8 cellular contexts compared by ENCODE assay signal in the genomic region with DNA sequence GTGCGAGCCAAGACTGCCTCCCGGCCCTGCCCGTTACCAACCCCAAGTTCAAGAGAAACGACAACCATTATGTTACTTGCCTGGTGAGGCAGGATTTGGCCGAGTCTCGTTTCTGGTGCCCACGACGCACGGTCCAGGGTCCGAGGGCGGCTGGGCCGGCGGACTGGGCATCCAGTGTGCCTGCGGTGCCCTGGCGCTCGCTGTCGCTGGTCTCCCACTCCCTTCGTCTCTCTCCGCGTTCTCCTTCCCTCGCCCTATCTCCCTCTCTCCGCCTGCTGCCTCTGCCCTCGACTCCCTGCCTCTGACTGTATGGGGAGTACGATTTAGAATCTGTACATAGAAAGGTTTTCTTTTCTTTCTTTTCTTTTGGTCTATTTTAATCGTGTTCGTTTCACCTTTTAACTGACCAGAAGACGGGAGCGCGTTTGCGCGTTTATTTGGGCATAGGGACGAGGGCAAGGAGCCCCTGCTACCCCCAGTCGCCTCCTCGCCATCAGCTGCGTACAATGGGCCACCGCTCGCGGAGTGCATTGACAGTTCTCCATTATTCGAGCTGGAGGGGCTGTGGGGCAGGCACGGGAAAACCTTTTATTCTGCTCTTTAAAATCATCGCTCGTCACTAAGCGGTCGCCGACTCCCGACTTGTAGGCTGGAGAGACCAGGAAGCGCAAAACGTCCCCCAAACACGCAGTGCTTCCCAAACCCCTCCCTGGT. TPM values are rescaled to one million over a fixed set of nuclear protein-coding genes. Genes with fewer than 3 reads are reported as not detected.
A peak's percentile ranks its signal among the peaks of the same experiment; 100 is the strongest.
DNase-seq lines count a peak whose midpoint lies in the region; ATAC-seq, FAIRE-seq and TF ChIP-seq lines count a peak whose summit lies in the region.

No MANE protein-coding gene starts in this region.

- peaks cover 37 to 55% (median 41%) of the 10 kb centered on the region in 5 donors for H3K27me3 Mint-ChIP-seq in naive thymus-derived CD8-positive, alpha-beta T cell

- peak overlapping the region; percentile 72 for H3K27ac ChIP-seq in endothelial cell of umbilical vein (ENCODE audit: insufficient read depth, low read depth, low read length)

- TF ChIP-seq CTCF in endothelial cell of umbilical vein (IDR thresholded peaks at IDR 0.05; ENCODE audit: extremely low read depth in 1 of 2, insufficient read depth in 1 of 2, low read depth in 1 of 2, low read length in 2 of 2) = no peak

- peaks cover 0 to 6% (median 0%) of the 10 kb centered on the region in 3 donors for H3K36me3 Mint-ChIP-seq in naive thymus-derived CD8-positive, alpha-beta T cell

- H3K9me3 ChIP-seq in endothelial cell of umbilical vein (replicated peaks; ENCODE audit: control insufficient read depth, insufficient read depth, low read length) = no peaks in the 10 kb centered on the region

- POLR2A ChIA-PET in endothelial cell of umbilical vein (lab: Charles Lee) = no interaction called here
- POLR2A ChIA-PET in naive thymus-derived CD8-positive, alpha-beta T cell (lab: Charles Lee) = no interaction called here

- ATAC-seq in naive thymus-derived CD8-positive, alpha-beta T cell = peak in 1 of 2 donors; percentile 15
- ATAC-seq in HG03439 (IDR thresholded peaks at IDR 0.05; ENCODE audit: unreplicated experiment) = no peak

- no peaks in the 10 kb centered on the region for H3K9me1 ChIP-seq in endothelial cell of umbilical vein (replicated peaks; ENCODE audit: control insufficient read depth, extremely low read depth, insufficient read depth, low read length)

- peak overlapping the region; percentile 63 for H2AFZ ChIP-seq in endothelial cell of umbilical vein (ENCODE audit: low read depth, low read length)

- peak overlapping the region; percentile 64 to 93 (median 76) for H3K4me3 ChIP-seq in endothelial cell of umbilical vein (replicated peaks in 1 of 3; ENCODE audit: insufficient read depth in 1 of 3, low read depth in 1 of 3, low read length in 3 of 3)

- H3K4me2 ChIP-seq in endothelial cell of umbilical vein (ENCODE audit: insufficient read depth, low read length) = peak overlapping the region; percentile 28

- H3K79me2 ChIP-seq in endothelial cell of umbilical vein (ENCODE audit: control insufficient read depth, insufficient read depth, low read length) = peaks cover 46% of the 10 kb centered on the region

- intact Hi-C loops in endothelial cell of umbilical vein (cut with micrococcal nuclease) = loop anchor here (1.0 to 10.0 kb wide), 13 partner anchors 84 to 1273 kb away; no protein-coding TSS in a partner anchor

- DNase-seq in DMS 273 (lab: John Stamatoyannopoulos, UW; ENCODE audit: unreplicated experiment) (peak; percentile 77), DMS 273 treated with DMSO at 0.1 percent for 48 hours (lab: John Stamatoyannopoulos, UW) (no peak), NCI-H774 (lab: John Stamatoyannopoulos, UW) (peak; percentile 31), endothelial cell of umbilical vein (ENCODE audit: low read depth, low spot score) (peak; percentile 63), amygdala (lab: John Stamatoyannopoulos, UW) (no peak), H54 (ENCODE audit: insufficient read length, low spot score) (no peak)
- peak in 1 of 10 donors; percentile 37 for DNase-seq in naive thymus-derived CD8-positive, alpha-beta T cell

- H3K9me3 Mint-ChIP-seq in naive thymus-derived CD8-positive, alpha-beta T cell = peaks cover 0 to 4% (median 0%) of the 10 kb centered on the region in 9 donors

- H3K36me3 ChIP-seq in endothelial cell of umbilical vein (ENCODE audit: control insufficient read depth in 2 of 2, extremely low read depth in 1 of 2, insufficient read depth in 2 of 2, low read length in 2 of 2) = no peaks in the 10 kb centered on the region

- H3K27ac Mint-ChIP-seq in naive thymus-derived CD8-positive, alpha-beta T cell = peak overlapping the region in 1 of 10 donors; percentile 35

- TSS peak; percentile 40 for BruUV-seq in endothelial cell of umbilical vein (replicated peaks; lab: Mats Ljungman, UMichigan)

- no peaks in the 10 kb centered on the region for H3K27me3 ChIP-seq in endothelial cell of umbilical vein (ENCODE audit: control insufficient read depth in 2 of 2, insufficient read depth in 2 of 2, low read length in 2 of 2)

- TF ChIP-seq POLR2A in endothelial cell of umbilical vein (IDR thresholded peaks at IDR 0.05; ENCODE audit: low read depth, low read length) (no peak), H54 (IDR thresholded peaks at IDR 0.05; ENCODE audit: low read depth, low read length) (no peak)

- peaks cover 13% of the 10 kb centered on the region for H3K4me1 ChIP-seq in endothelial cell of umbilical vein (ENCODE audit: control insufficient read depth, extremely low read depth, insufficient read depth, low read length)

- H3K9ac ChIP-seq in endothelial cell of umbilical vein (replicated peaks; ENCODE audit: extremely low read depth, insufficient read depth, low read length) = peak overlapping the region; percentile 65

- CTCF ChIA-PET in endothelial cell of umbilical vein (lab: Charles Lee) = interaction anchor here (0.9 to 4.2 kb wide), 6 partner anchors 209 to 892 kb away, joined by 3 to 28 read pairs (median 7); no protein-coding TSS in a partner anchor

- H3K4me1 Mint-ChIP-seq in naive thymus-derived CD8-positive, alpha-beta T cell = peaks cover 11 to 30% (median 28%) of the 10 kb centered on the region in 4 donors

- dilution Hi-C loops in endothelial cell of umbilical vein (cut with MboI; ENCODE audit: extremely low pct_ligation_motif_present, low sequenced_read_pairs) = no loop called here

- no peaks in the 10 kb centered on the region for H4K20me1 ChIP-seq in endothelial cell of umbilical vein (replicated peaks; ENCODE audit: control insufficient read depth, extremely low read depth, insufficient read depth, low read length)

- FAIRE-seq in endothelial cell of umbilical vein (lab: Jason Lieb, UNC) (no peak), H54 (lab: Jason Lieb, UNC) (no peak)

- H3K4me3 Mint-ChIP-seq in naive thymus-derived CD8-positive, alpha-beta T cell = peak overlapping the region in 6 of 10 donors; percentile 70 to 95 (median 82)

TF ChIP-seq in endothelial cell of umbilical vein, 7 proteins besides CTCF, POLR2A, EP300 and RAD21:
- TF ChIP-seq, protein P1, sequence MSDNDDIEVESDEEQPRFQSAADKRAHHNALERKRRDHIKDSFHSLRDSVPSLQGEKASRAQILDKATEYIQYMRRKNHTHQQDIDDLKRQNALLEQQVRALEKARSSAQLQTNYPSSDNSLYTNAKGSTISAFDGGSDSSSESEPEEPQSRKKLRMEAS (IDR thresholded peaks at IDR 0.05; ENCODE audit: insufficient read depth, insufficient read length) = no peak
- no peak for TF ChIP-seq POLR2AphosphoS5 (IDR thresholded peaks at IDR 0.05; ENCODE audit: insufficient read depth, low read depth, low read length)
- no peak for TF ChIP-seq EZH2 (IDR thresholded peaks at IDR 0.05; ENCODE audit: borderline replicate concordance, low read depth, low read length, severe bottlenecking)
- TF ChIP-seq JUN (IDR thresholded peaks at IDR 0.05; ENCODE audit: borderline replicate concordance, insufficient read depth, insufficient read length, low read depth) = no peak
- TF ChIP-seq FOS (IDR thresholded peaks at IDR 0.05; ENCODE audit: borderline replicate concordance, insufficient read depth, low read length) = no peak
- TF ChIP-seq MYC (IDR thresholded peaks at IDR 0.05; ENCODE audit: low read depth, low read length) = no peak
- no peak for TF ChIP-seq GATA2 (IDR thresholded peaks at IDR 0.05; ENCODE audit: insufficient read depth, insufficient read length, low read depth, low read length)

RNA-seq across cellular contexts. Expression of a gene that starts 0.5 kb away (rescaled TPM):
- 13.8 and 15.2 TPM in 2 replicates for total RNA-seq in endothelial cell of umbilical vein
- polyA plus RNA-seq in endothelial cell of umbilical vein = 2.7 and 4.2 TPM in 2 replicates
- polyA plus RNA-seq in endothelial cell of umbilical vein (2011; cell fraction: cytosol; rRNA removed) = 7.2 and 7.4 TPM in 2 replicates
- 21.4 and 23.4 TPM in 2 replicates for polyA plus RNA-seq in endothelial cell of umbilical vein (2011; cell fraction: nucleus; rRNA removed)
- polyA plus RNA-seq in endothelial cell of umbilical vein (2012) = 13.3 and 18.0 TPM in 2 replicates
- 9.6 and 14.7 TPM in 2 replicates for polyA minus RNA-seq in endothelial cell of umbilical vein
- 1.6 TPM for polyA minus RNA-seq in endothelial cell of umbilical vein (2011; cell fraction: cytosol; rRNA and poly(A)+ RNA removed)
- polyA minus RNA-seq in endothelial cell of umbilical vein (2011; cell fraction: nucleus; rRNA and poly(A)+ RNA removed) = 95.5 and 106 TPM in 2 replicates
- total RNA-seq in naive thymus-derived CD8-positive, alpha-beta T cell = not detected
- polyA plus RNA-seq in naive thymus-derived CD8-positive, alpha-beta T cell = not detected

RNA-seq across cellular contexts. Expression of a gene that starts 2.5 kb away (rescaled TPM):
- 21.5 and 23.9 TPM in 2 replicates for total RNA-seq in endothelial cell of umbilical vein
- polyA plus RNA-seq in endothelial cell of umbilical vein = 33.4 and 38.7 TPM in 2 replicates
- polyA plus RNA-seq in endothelial cell of umbilical vein (2011; cell fraction: cytosol; rRNA removed) = 31.6 and 42.3 TPM in 2 replicates
- polyA plus RNA-seq in endothelial cell of umbilical vein (2011; cell fraction: nucleus; rRNA removed) = 97.7 and 111 TPM in 2 replicates
- 38.8 and 50.2 TPM in 2 replicates for polyA plus RNA-seq in endothelial cell of umbilical vein (2012)
- 24.0 and 27.0 TPM in 2 replicates for polyA minus RNA-seq in endothelial cell of umbilical vein
- polyA minus RNA-seq in endothelial cell of umbilical vein (2011; cell fraction: cytosol; rRNA and poly(A)+ RNA removed) = 58.8 TPM
- 30.2 and 53.4 TPM in 2 replicates for polyA minus RNA-seq in endothelial cell of umbilical vein (2011; cell fraction: nucleus; rRNA and poly(A)+ RNA removed)
- total RNA-seq in naive thymus-derived CD8-positive, alpha-beta T cell = not detected
- not detected for polyA plus RNA-seq in naive thymus-derived CD8-positive, alpha-beta T cell

Comparison
In these comparisons a context has a peak if more than half of its experiments do, and no peak if none do; other contexts are left out.
1. DNase-seq: peak in DMS 273 (single experiment), NCI-H774 (single experiment) and endothelial cell of umbilical vein (single experiment); none in DMS 273 treated with DMSO at 0.1 percent for 48 hours (single experiment), amygdala (0 of 56) and H54 (single experiment).
2. RNA of a gene that starts 0.5 kb away (total RNA-seq): 13.8 to 15.2 TPM in endothelial cell of umbilical vein; not detected in naive thymus-derived CD8-positive, alpha-beta T cell; every median in the first group is over 10 times any median in the second.
3. RNA of a gene that starts 2.5 kb away (total RNA-seq): 21.5 to 23.9 TPM in endothelial cell of umbilical vein; not detected in naive thymus-derived CD8-positive, alpha-beta T cell; every median in the first group is over 10 times any median in the second.